8 cellular contexts compared by ENCODE assay signal in genomic region chr2:71417300-71418202, GRCh38. TPM values are rescaled to one million over a fixed set of nuclear protein-coding genes. Genes with fewer than 3 reads are reported as not detected.
A peak's percentile ranks its signal among the peaks of the same experiment; 100 is the strongest.
DNase-seq lines count a peak whose midpoint lies in the region; ATAC-seq and TF ChIP-seq lines count a peak whose summit lies in the region.

No MANE protein-coding gene starts in this region.

- no peaks in the 10 kb centered on the region for H3K9me3 Mint-ChIP-seq in CD8-positive, alpha-beta memory T cell
- H3K9me3 Mint-ChIP-seq in naive thymus-derived CD8-positive, alpha-beta T cell, result no peaks in the 10 kb centered on the region

- H3K9ac ChIP-seq in colonic mucosa (ENCODE audit: low read depth in 2 of 2, low read length in 2 of 2), result no peak overlapping the region
- no peak overlapping the region for H3K9ac ChIP-seq in PC-3 (ENCODE audit: low read length)

- peak overlapping the region; percentile 36 for H3K4me3 ChIP-seq in CD8-positive, alpha-beta memory T cell (ENCODE audit: low read length)
- peak overlapping the region; percentile 2 for H3K4me3 ChIP-seq in colonic mucosa
- H3K4me3 ChIP-seq in PC-3 (ENCODE audit: low read length), result no peak overlapping the region

- intact Hi-C loops in colonic mucosa (cut with DNase I) (no loop called here), PC-3 (cut with micrococcal nuclease) (no loop called here)

- peak overlapping the region; percentile 39 for H3K27ac ChIP-seq in CD8-positive, alpha-beta memory T cell (ENCODE audit: low read depth, low read length)
- H3K27ac ChIP-seq in colonic mucosa (peak overlapping the region; percentile 39), PC-3 (ENCODE audit: low read length) (no peak overlapping the region)

- ATAC-seq in naive thymus-derived CD8-positive, alpha-beta T cell, result peak; percentile 40 to 60
- ATAC-seq in GM21390 (IDR thresholded peaks at IDR 0.05; ENCODE audit: unreplicated experiment) (no peak), PC-3 (no peak)

- peaks cover 6% of the 10 kb centered on the region for H3K4me1 ChIP-seq in CD8-positive, alpha-beta memory T cell (ENCODE audit: insufficient read depth, low read length)
- no peaks in the 10 kb centered on the region for H3K4me1 ChIP-seq in colonic mucosa
- H3K4me1 ChIP-seq in PC-3 (ENCODE audit: insufficient read depth, low read length), result no peaks in the 10 kb centered on the region

- H3K9me2 ChIP-seq in PC-3 (replicated peaks; ENCODE audit: low read length), result no peaks in the 10 kb centered on the region

- H3K27me3 ChIP-seq in CD8-positive, alpha-beta memory T cell (ENCODE audit: insufficient read depth, low read length, poor library complexity, severe bottlenecking), result no peaks in the 10 kb centered on the region
- H3K27me3 ChIP-seq in colonic mucosa (no peaks in the 10 kb centered on the region), PC-3 (ENCODE audit: low read length) (no peaks in the 10 kb centered on the region)

- peaks cover 0 to 21% (median 1%) of the 10 kb centered on the region in 3 donors for H3K36me3 Mint-ChIP-seq in CD8-positive, alpha-beta memory T cell
- peaks cover 0 to 21% (median under 1%) of the 10 kb centered on the region in 3 donors for H3K36me3 Mint-ChIP-seq in naive thymus-derived CD8-positive, alpha-beta T cell

- H3K4me3 Mint-ChIP-seq in CD8-positive, alpha-beta memory T cell, result peak overlapping the region; percentile 87 to 94 (median 91)
- peak overlapping the region; percentile 84 to 94 (median 90) for H3K4me3 Mint-ChIP-seq in naive thymus-derived CD8-positive, alpha-beta T cell

- no peak overlapping the region for H3K4me2 ChIP-seq in PC-3 (ENCODE audit: low read length)

- no peak for TF ChIP-seq CTCF in colonic mucosa (IDR thresholded peaks at IDR 0.05)
- TF ChIP-seq CTCF in PC-3 (conservative IDR thresholded peaks at IDR 0.05; ENCODE audit: low read depth, low read length), result no peak

- peak overlapping the region; percentile 84 to 99 (median 95) for H3K27ac Mint-ChIP-seq in CD8-positive, alpha-beta memory T cell
- H3K27ac Mint-ChIP-seq in naive thymus-derived CD8-positive, alpha-beta T cell, result peak overlapping the region; percentile 76 to 97 (median 94)

- H3K4me1 Mint-ChIP-seq in CD8-positive, alpha-beta memory T cell, result peaks cover 16 to 27% (median 25%) of the 10 kb centered on the region in 3 donors
- peaks cover 4 to 21% (median 9%) of the 10 kb centered on the region in 4 donors for H3K4me1 Mint-ChIP-seq in naive thymus-derived CD8-positive, alpha-beta T cell

- CTCF ChIA-PET in CD8-positive, alpha-beta memory T cell (lab: Charles Lee), result interaction anchor here (1.4 to 1.6 kb wide), 2 partner anchors 37 to 86 kb away, joined by 3 to 4 read pairs; partner anchors contain the start of gene ZNF638
- CTCF ChIA-PET in PC-3 (lab: Charles Lee), result interaction anchor here (0.6 kb wide), 1 partner anchor 50 kb away, joined by 3 read pairs; no protein-coding TSS in a partner anchor

- no peaks in the 10 kb centered on the region for H3F3A ChIP-seq in PC-3 (ENCODE audit: low read length, unreplicated experiment)

- peak in 1 of 5 donors; percentile 14 for DNase-seq in CD8-positive, alpha-beta memory T cell
- peak in 2 of 3 experiments; percentile 17 to 67 for DNase-seq in NCI-H1417 (lab: John Stamatoyannopoulos, UW)
- no peak for DNase-seq in colonic mucosa
- peak in 1 of 10 donors; percentile 28 for DNase-seq in naive thymus-derived CD8-positive, alpha-beta T cell
- no peak for DNase-seq in midbrain (lab: John Stamatoyannopoulos, UW)
- no peak for DNase-seq in PC-3
- no peak for DNase-seq in epidermal melanocyte (ENCODE audit: insufficient read length, low spot score)

- H3K27me3 Mint-ChIP-seq in CD8-positive, alpha-beta memory T cell, result no peaks in the 10 kb centered on the region
- no peaks in the 10 kb centered on the region for H3K27me3 Mint-ChIP-seq in naive thymus-derived CD8-positive, alpha-beta T cell

- H3K36me3 ChIP-seq in CD8-positive, alpha-beta memory T cell (ENCODE audit: insufficient read depth, low read length), result peaks cover 2% of the 10 kb centered on the region
- no peaks in the 10 kb centered on the region for H3K36me3 ChIP-seq in colonic mucosa
- H3K36me3 ChIP-seq in PC-3 (ENCODE audit: low read depth, low read length), result peaks cover 6% of the 10 kb centered on the region; the same call in 1 of the 2 replicates

- no peaks in the 10 kb centered on the region for H3K9me3 ChIP-seq in CD8-positive, alpha-beta memory T cell (ENCODE audit: low read length)
- H3K9me3 ChIP-seq in colonic mucosa, result no peaks in the 10 kb centered on the region
- no peaks in the 10 kb centered on the region for H3K9me3 ChIP-seq in PC-3 (ENCODE audit: low read length)

- no peaks in the 10 kb centered on the region for H3K79me2 ChIP-seq in PC-3 (ENCODE audit: low read length)

- BruUV-seq in PC-3 (replicated peaks; lab: Mats Ljungman, UMichigan), result no TSS peak

- POLR2A ChIA-PET in CD8-positive, alpha-beta memory T cell (lab: Charles Lee), result interaction anchor here (0.7 to 1.2 kb wide), 2 partner anchors 86 to 1968 kb away, joined by 3 to 5 read pairs; partner anchors contain the start of genes ALMS1 and ZNF638
- POLR2A ChIA-PET in naive thymus-derived CD8-positive, alpha-beta T cell (lab: Charles Lee), result interaction anchor here (0.6 to 1.9 kb wide), 4 partner anchors 85 to 350 kb away, joined by 3 to 13 read pairs (median 6); partner anchors contain the start of genes PAIP2B and ZNF638
- POLR2A ChIA-PET in PC-3 (lab: Charles Lee; ENCODE audit: unreplicated experiment), result interaction anchor here (0.6 to 0.7 kb wide), 2 partner anchors 30 to 437 kb away, joined by 5 to 6 read pairs; no protein-coding TSS in a partner anchor

- no peaks in the 10 kb centered on the region for H4K20me1 ChIP-seq in PC-3 (ENCODE audit: low read length)

- no peak overlapping the region for H2AFZ ChIP-seq in PC-3 (ENCODE audit: low read length)

RNA-seq across cellular contexts. Expression of gene DYSF, which starts 35.8 kb away (rescaled TPM):
- total RNA-seq in CD8-positive, alpha-beta memory T cell, result 1 to 10 TPM; 3.6 to 4.8 TPM
- 3.9 TPM for polyA plus RNA-seq in CD8-positive, alpha-beta memory T cell
- total RNA-seq in colonic mucosa (1 to 10 TPM; 2.4 to 7.5 TPM), PC-3 (2014; rRNA removed) (13.0 and 18.8 TPM in 2 replicates)
- 1 to 10 TPM; 3.4 to 3.5 TPM for total RNA-seq in naive thymus-derived CD8-positive, alpha-beta T cell
- polyA plus RNA-seq in naive thymus-derived CD8-positive, alpha-beta T cell, result 1 to 10 TPM; 3.0 to 3.2 (median 3.0) TPM

Comparison
In these comparisons a context has a peak if more than half of its experiments do, and no peak if none do; other contexts are left out.
1. DNase-seq: peak in NCI-H1417 (2 of 3); none in colonic mucosa (single experiment), midbrain (single experiment), PC-3 (single experiment) and epidermal melanocyte (single experiment).
2. ATAC-seq: peak in naive thymus-derived CD8-positive, alpha-beta T cell (2 of 2); none in GM21390 (single experiment) and PC-3 (single experiment).